Comparison of ENCODE assay signal across 16 cellular contexts in the genomic region with DNA sequence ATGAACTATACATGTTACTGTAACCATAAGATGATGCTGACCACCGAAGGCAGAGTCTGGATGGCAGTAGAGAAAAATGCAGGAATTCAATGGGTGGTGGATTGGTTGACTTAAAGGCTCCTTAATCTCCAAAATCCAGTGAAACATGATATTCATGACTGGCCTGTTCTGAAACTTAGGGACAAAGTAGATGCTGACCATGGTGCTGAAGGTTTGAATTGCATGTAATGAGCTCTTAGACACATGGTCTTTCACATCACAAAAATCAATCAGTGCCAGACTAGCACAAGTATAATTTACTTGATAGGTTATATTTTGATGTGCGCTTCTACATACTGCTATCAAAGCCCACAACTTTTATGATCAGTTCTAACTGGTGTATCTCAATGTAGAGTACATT. TPM values are rescaled to one million over a fixed set of nuclear protein-coding genes. Genes with fewer than 3 reads are reported as not detected.
DNase-seq lines count a peak whose midpoint lies in the region; ATAC-seq, FAIRE-seq and TF ChIP-seq lines count a peak whose summit lies in the region.
"Had no signal": no experiment of that assay in that cellular context is flagged by ENCODE, and none has a peak within 500 bp of the region (broad histone marks: within the 10 kb centered on the region; RNA-seq: fewer than 3 reads in every experiment).

No MANE protein-coding gene starts in this region.

- SMC1A ChIA-PET in GM12878 (lab: Charles Lee; ENCODE audit: uncharacterized antibody, unreplicated experiment): interaction anchor here (1.3 kb wide), 2 partner anchors 13 to 59 kb away, joined by 3 to 4 read pairs; no protein-coding TSS in a partner anchor

- TF ChIP-seq POLR2A in GM12878 (IDR thresholded peaks at IDR 0.05; ENCODE audit: low read depth, low read length): no peak

- no peaks in the 10 kb centered on the region for H4K20me1 ChIP-seq in DND-41 (ENCODE audit: insufficient read depth, low read length)
- H4K20me1 ChIP-seq in GM12878 (ENCODE audit: control insufficient read depth, insufficient read depth): no peaks in the 10 kb centered on the region

- RAD21 ChIA-PET in GM12878 (lab: Charles Lee; ENCODE audit: unreplicated experiment): no interaction called here

- H2AFZ ChIP-seq in DND-41 (ENCODE audit: low read depth, low read length) (no peak overlapping the region), GM12878 (ENCODE audit: control insufficient read depth, low read depth, low read length) (no peak overlapping the region)

- TF ChIP-seq EP300 in GM12878 (IDR thresholded peaks at IDR 0.05; ENCODE audit: borderline replicate concordance in 1 of 2, control insufficient read depth in 1 of 2, low read depth in 2 of 2, low read length in 2 of 2): no peak

- no peaks in the 10 kb centered on the region for H3K4me1 ChIP-seq in DND-41 (ENCODE audit: insufficient read depth, low read length)
- no peaks in the 10 kb centered on the region for H3K4me1 ChIP-seq in GM12878 (ENCODE audit: control insufficient read depth, insufficient read depth, low read length)
- H3K4me1 ChIP-seq: esophagus squamous epithelium had no signal

- H3K9me3 ChIP-seq in DND-41 (ENCODE audit: insufficient read depth, low read length, severe bottlenecking): no peaks in the 10 kb centered on the region
- H3K9me3 ChIP-seq in GM12878 (replicated peaks; ENCODE audit: control insufficient read depth, insufficient read depth, low read length): no peaks in the 10 kb centered on the region
- H3K9me3 ChIP-seq: esophagus squamous epithelium, neutrophil had no signal

- peak; percentile 27 for DNase-seq in DND-41
- peak; percentile 54 for DNase-seq in LNCaP clone FGC (ENCODE audit: low read depth)
- no peak for DNase-seq in GM12878 (ENCODE audit: low read depth, low spot score)
- DNase-seq in kidney glomerular epithelial cell (lab: John Stamatoyannopoulos, UW): peak; percentile 9
- no peak for DNase-seq in H7
- DNase-seq in activated T-cell treated with anti-CD3 and anti-CD28 coated beads for 4 hours: no peak
- DNase-seq in activated CD4-positive, alpha-beta T cell treated with anti-CD3 and anti-CD28 coated beads, Interleukin-2, amount 50 U/mL, for 48 hours: no peak
- DNase-seq: activated B cell treated with CpG ODN at 0.5 μM for 24 hours; CD8-positive, alpha-beta T cell; esophagus squamous epithelium; left colon; NCI-H345; SHP77 treated with DMSO at 0.1 percent for 48 hours had no signal

- CTCF ChIA-PET in GM12878 (lab: Yijun Ruan, JAX): no interaction called here

- H3K27ac ChIP-seq in DND-41 (ENCODE audit: low read length) (no peak overlapping the region), GM12878 (ENCODE audit: control insufficient read depth, insufficient read depth) (no peak overlapping the region)
- H3K27ac ChIP-seq: esophagus squamous epithelium, neutrophil had no signal

- H3K79me2 ChIP-seq in DND-41 (ENCODE audit: insufficient read depth, low read length) (no peaks in the 10 kb centered on the region), GM12878 (ENCODE audit: control insufficient read depth, insufficient read depth, low read length) (no peaks in the 10 kb centered on the region)

- no peak for TF ChIP-seq RAD21 in GM12878 (IDR thresholded peaks at IDR 0.05; ENCODE audit: insufficient read depth, low read depth, low read length)

- H3K9ac ChIP-seq in DND-41 (ENCODE audit: low read depth, low read length) (no peak overlapping the region), GM12878 (ENCODE audit: control insufficient read depth, insufficient read depth, low read length) (no peak overlapping the region)

- POLR2A ChIA-PET in GM12878 (lab: Charles Lee): no interaction called here

- intact Hi-C loops in GM12878 (cut with micrococcal nuclease; ENCODE audit: unreplicated experiment): no loop called here

- H3K4me3 ChIP-seq in DND-41 (ENCODE audit: low read depth in 1 of 2, low read length in 2 of 2) (no peak overlapping the region), LNCaP clone FGC (ENCODE audit: low read depth, low read length) (no peak overlapping the region), GM12878 (no peak overlapping the region), H7 (ENCODE audit: insufficient read depth, low read depth, low read length) (no peak overlapping the region)
- H3K4me3 ChIP-seq: esophagus squamous epithelium had no signal

- in situ Hi-C loops in GM12878 (cut with MboI): no loop called here

- TF ChIP-seq CTCF in DND-41 (IDR thresholded peaks at IDR 0.05; ENCODE audit: borderline replicate concordance, extremely low read depth, low read length, poor library complexity, severe bottlenecking) (no peak), LNCaP clone FGC (IDR thresholded peaks at IDR 0.05; ENCODE audit: control insufficient read depth, extremely low read depth, insufficient read depth) (no peak), GM12878 (IDR thresholded peaks at IDR 0.05 in 2 of 3, conservative IDR thresholded peaks at IDR 0.05 in 1 of 3; ENCODE audit: control insufficient read depth in 2 of 3, extremely low read depth in 1 of 3, insufficient read depth in 1 of 3, low read depth in 3 of 3, low read length in 3 of 3) (no peak)

- no TSS peak for BruUV-seq in GM12878 (replicated peaks; lab: Mats Ljungman, UMichigan)

- FAIRE-seq in GM12878 (lab: Jason Lieb, UNC): no peak

- H3K36me3 ChIP-seq in DND-41 (ENCODE audit: insufficient read depth, low read length) (no peaks in the 10 kb centered on the region), GM12878 (ENCODE audit: control insufficient read depth in 2 of 2, insufficient read depth in 2 of 2, low read length in 1 of 2) (no peaks in the 10 kb centered on the region), H7 (replicated peaks; ENCODE audit: control insufficient read depth, insufficient read depth, low read length) (no peaks in the 10 kb centered on the region)
- H3K36me3 ChIP-seq: esophagus squamous epithelium, neutrophil had no signal

- 4% methylated on average over 2 of the region's 2 CpGs for WGBS in GM12878 (ENCODE audit: insufficient coverage, insufficient replicate concordance, low lambda C conversion rate, missing lambda C conversion rate)

- H3K4me2 ChIP-seq in DND-41 (ENCODE audit: insufficient read depth, low read length): no peak overlapping the region
- no peak overlapping the region for H3K4me2 ChIP-seq in GM12878 (ENCODE audit: control insufficient read depth, insufficient read depth)

- ATAC-seq in DND-41 (ENCODE audit: insufficient read depth, low read depth): peak; percentile 61; the same call in 2 of the 3 replicates
- no peak for ATAC-seq in GM12878
- no peak for ATAC-seq in HG03135 (IDR thresholded peaks at IDR 0.05; ENCODE audit: unreplicated experiment)
- ATAC-seq: CD8-positive, alpha-beta T cell; left colon had no signal

- no peaks in the 10 kb centered on the region for H3K27me3 ChIP-seq in DND-41 (ENCODE audit: insufficient read depth, low read length, poor library complexity)
- H3K27me3 ChIP-seq in GM12878 (replicated peaks in 1 of 2; ENCODE audit: control insufficient read depth in 2 of 2, insufficient read depth in 2 of 2, low read length in 1 of 2): no peaks in the 10 kb centered on the region
- no peaks in the 10 kb centered on the region for H3K27me3 ChIP-seq in H7 (ENCODE audit: control insufficient read depth, insufficient read depth, low read length)
- H3K27me3 ChIP-seq: esophagus squamous epithelium, neutrophil had no signal

RNA-seq across cellular contexts. Expression of gene NTMT2, which starts 30.8 kb away (rescaled TPM):
- not detected in 2 replicates for total RNA-seq in GM12878 (2013; cell fraction: nucleolus; rRNA removed)
- total RNA-seq in GM12878 (2014; rRNA removed) (not detected in 2 replicates), GM12878 (2014; rRNA removed; fragmentation: Illumina TruSeq; extraction: Trizol) (not detected in 2 replicates), GM12878 (2021) (not detected in 2 replicates)
- not detected for polyA plus RNA-seq in GM12878 (2011; ENCODE audit: low read depth)
- polyA plus RNA-seq in GM12878 (2011; rRNA removed) (not detected in 2 replicates), GM12878 (2014; fragmentation: Illumina TruSeq; extraction: Trizol) (not detected in 2 replicates), GM12878 (2014; fragmentation: Nextera tagmentation; extraction: Ambion mirVana) (not detected), GM12878 (2014; rRNA removed) (not detected in 2 replicates), GM12878 (2016; fragmentation: Nextera tagmentation; extraction: Ambion mirVana) (not detected)
- not detected in 2 replicates for polyA plus RNA-seq in GM12878 (2011; cell fraction: cytosol; rRNA removed)
- polyA plus RNA-seq in GM12878 (2011; cell fraction: nucleus; rRNA removed): not detected in 2 replicates
- polyA plus RNA-seq in GM12878 (2012): not detected in 2 replicates
- polyA minus RNA-seq in GM12878 (2011; rRNA and poly(A)+ RNA removed): not detected in 2 replicates
- not detected in 2 replicates for polyA minus RNA-seq in GM12878 (2011; cell fraction: cytosol; rRNA and poly(A)+ RNA removed)
- not detected in 2 replicates for polyA minus RNA-seq in GM12878 (2011; cell fraction: nucleus; rRNA and poly(A)+ RNA removed)
- total RNA-seq in H7 (2014; rRNA removed; shearing (Covaris generic)): 0.28 TPM in 1 of 2 replicates, not detected in the other
- total RNA-seq: activated B cell treated with CpG ODN at 0.5 μM for 24 hours; CD8-positive, alpha-beta T cell; chondrocyte; esophagus squamous epithelium; left colon had no signal

RNA-seq across cellular contexts. Expression of gene KIFAP3, which starts 40.4 kb away (rescaled TPM):
- 223 and 230 TPM in 2 replicates for total RNA-seq in GM12878 (2013; cell fraction: nucleolus; rRNA removed)
- total RNA-seq in GM12878 (2014; rRNA removed) (13.7 and 18.4 TPM in 2 replicates), GM12878 (2014; rRNA removed; fragmentation: Illumina TruSeq; extraction: Trizol) (19.9 and 21.0 TPM in 2 replicates), GM12878 (2021) (18.0 and 20.0 TPM in 2 replicates)
- polyA plus RNA-seq in GM12878 (2011; ENCODE audit: low read depth): 8.2 TPM
- polyA plus RNA-seq in GM12878 (2011; rRNA removed) (100 and 156 TPM in 2 replicates), GM12878 (2014; fragmentation: Illumina TruSeq; extraction: Trizol) (20.9 and 25.1 TPM in 2 replicates), GM12878 (2014; fragmentation: Nextera tagmentation; extraction: Ambion mirVana) (10 to 100 TPM; 15.8 to 16.9 TPM), GM12878 (2014; rRNA removed) (12.2 and 13.8 TPM in 2 replicates), GM12878 (2016; fragmentation: Nextera tagmentation; extraction: Ambion mirVana) (10 to 100 TPM; 19.8 to 22.7 TPM)
- polyA plus RNA-seq in GM12878 (2011; cell fraction: cytosol; rRNA removed): 27.3 and 36.9 TPM in 2 replicates
- 45.0 and 52.1 TPM in 2 replicates for polyA plus RNA-seq in GM12878 (2011; cell fraction: nucleus; rRNA removed)
- 9.7 and 15.7 TPM in 2 replicates for polyA plus RNA-seq in GM12878 (2012)
- 59.2 and 96.3 TPM in 2 replicates for polyA minus RNA-seq in GM12878 (2011; rRNA and poly(A)+ RNA removed)
- polyA minus RNA-seq in GM12878 (2011; cell fraction: cytosol; rRNA and poly(A)+ RNA removed): 26.1 and 29.9 TPM in 2 replicates
- 63.2 and 80.5 TPM in 2 replicates for polyA minus RNA-seq in GM12878 (2011; cell fraction: nucleus; rRNA and poly(A)+ RNA removed)
- 8.1 and 8.7 TPM in 2 replicates for total RNA-seq in H7 (2014; rRNA removed; shearing (Covaris generic))

Comparison
In these comparisons a context has a peak if more than half of its experiments do, and no peak if none do; other contexts are left out.
1. DNase-seq: peak in DND-41 (single experiment), LNCaP clone FGC (single experiment) and kidney glomerular epithelial cell (single experiment); none in GM12878 (single experiment), H7 (single experiment), activated T-cell treated with anti-CD3 and anti-CD28 coated beads for 4 hours (single experiment) and activated CD4-positive, alpha-beta T cell treated with anti-CD3 and anti-CD28 coated beads, Interleukin-2, amount 50 U/mL, for 48 hours (0 of 2).